Comparison of ENCODE assay signal across 8 cellular contexts in the genomic region with DNA sequence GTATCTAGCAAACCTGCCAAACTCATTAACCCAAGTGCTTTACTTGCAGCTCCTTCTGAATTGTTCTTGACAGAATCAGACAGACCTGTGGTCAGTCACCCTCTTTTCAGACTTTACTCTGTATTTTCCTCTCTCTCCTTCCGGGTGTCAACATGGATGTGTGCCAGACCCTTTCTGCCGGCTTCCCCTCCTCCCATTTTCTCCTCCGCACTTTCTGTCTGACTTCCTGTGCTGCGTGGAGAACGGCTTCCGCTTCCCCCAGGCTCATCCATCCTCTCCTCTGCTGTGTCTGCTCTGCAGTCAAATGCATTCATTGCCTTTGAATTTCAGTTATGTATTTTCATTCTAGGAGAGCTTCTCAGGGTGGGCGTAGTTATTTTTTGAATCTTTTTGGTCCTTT. TPM values are rescaled to one million over a fixed set of nuclear protein-coding genes. Genes with fewer than 3 reads are reported as not detected.
DNase-seq lines count a peak whose midpoint lies in the region; ATAC-seq and TF ChIP-seq lines count a peak whose summit lies in the region.
"Not testable (repeated sequence)": the region's sequence is repeated elsewhere in the genome, so short reads cannot be mapped to it uniquely, and the experiment has no call there.

No MANE protein-coding gene starts in this region.

- H3K27ac ChIP-seq in smooth muscle cell (ENCODE audit: low read depth) = not testable (repeated sequence)

- not testable (repeated sequence) for H3K9ac ChIP-seq in smooth muscle cell (ENCODE audit: low read depth)

- not testable (repeated sequence) for H3K4me3 ChIP-seq in smooth muscle cell

- peak overlapping the region in 3 of 5 experiments; percentile 26 to 57 (median 56) for H3K27ac Mint-ChIP-seq in brain
- H3K27ac Mint-ChIP-seq in natural killer cell treated with Interleukin-12 subunit alpha and Interleukin-12 subunit beta and Interleukin-15 and Interleukin-18, amount 100 ng/mL, for 72 hours = peak overlapping the region in 1 of 2 donors; percentile 39

- H2AFZ ChIP-seq in smooth muscle cell (ENCODE audit: low read depth) = peak overlapping the region; percentile 37

- not testable (repeated sequence) for H3K9me3 ChIP-seq in smooth muscle cell (replicated peaks; ENCODE audit: low read depth)

- not testable (repeated sequence) for H3K36me3 Mint-ChIP-seq in brain; natural killer cell treated with Interleukin-12 subunit alpha and Interleukin-12 subunit beta and Interleukin-15 and Interleukin-18, amount 100 ng/mL, for 72 hours

- H3K79me2 ChIP-seq in smooth muscle cell (ENCODE audit: low read depth) = not testable (repeated sequence)

- not testable (repeated sequence) for H3K27me3 Mint-ChIP-seq in brain
- peaks cover 9 to 19% of the 10 kb centered on the region in 2 donors for H3K27me3 Mint-ChIP-seq in natural killer cell treated with Interleukin-12 subunit alpha and Interleukin-12 subunit beta and Interleukin-15 and Interleukin-18, amount 100 ng/mL, for 72 hours

- H3K4me1 ChIP-seq in smooth muscle cell (ENCODE audit: low read depth) = not testable (repeated sequence)

- peak overlapping the region; percentile 40 for H3K4me2 ChIP-seq in smooth muscle cell

- peak overlapping the region in 2 of 5 experiments; percentile 3 to 65 for H3K4me3 Mint-ChIP-seq in brain
- H3K4me3 Mint-ChIP-seq in natural killer cell treated with Interleukin-12 subunit alpha and Interleukin-12 subunit beta and Interleukin-15 and Interleukin-18, amount 100 ng/mL, for 72 hours = peak overlapping the region; percentile 15

- peaks cover 24% of the 10 kb centered on the region for H3K4me1 Mint-ChIP-seq in brain
- H3K4me1 Mint-ChIP-seq in natural killer cell treated with Interleukin-12 subunit alpha and Interleukin-12 subunit beta and Interleukin-15 and Interleukin-18, amount 100 ng/mL, for 72 hours (ENCODE audit: low read depth in 2 of 2) = not testable (repeated sequence)

- H4K20me1 ChIP-seq in smooth muscle cell (ENCODE audit: low read depth) = not testable (repeated sequence)

- WGBS in smooth muscle cell (ENCODE audit: low lambda C conversion rate) = 31% methylated on average over 7 of the region's 7 CpGs

- not testable (repeated sequence) for ATAC-seq in natural killer cell treated with Interleukin-12 subunit alpha and Interleukin-12 subunit beta and Interleukin-15 and Interleukin-18, amount 100 ng/mL, for 72 hours

- not testable (repeated sequence) for H3K36me3 ChIP-seq in smooth muscle cell (ENCODE audit: low read depth)

- not testable (repeated sequence) for H3K27me3 ChIP-seq in smooth muscle cell (ENCODE audit: low read depth)

- H3F3A ChIP-seq in smooth muscle cell (ENCODE audit: low read depth) = not testable (repeated sequence)

- DNase-seq in CMK (ENCODE audit: low read depth) (peak; percentile 20), NCI-H1092 (lab: John Stamatoyannopoulos, UW) (peak; percentile 40), SK-N-DZ (ENCODE audit: low spot score) (peak; percentile 69), foreskin melanocyte (peak; percentile 5), left kidney (ENCODE audit: low read depth, low spot score) (peak; percentile 54)
- not testable (repeated sequence) for DNase-seq in natural killer cell treated with Interleukin-12 subunit alpha and Interleukin-12 subunit beta and Interleukin-15 and Interleukin-18, amount 100 ng/mL, for 72 hours (ENCODE audit: low spot score); smooth muscle cell (lab: John Stamatoyannopoulos, UW; ENCODE audit: unreplicated experiment)

- not testable (repeated sequence) for TF ChIP-seq CTCF in brain (conservative IDR thresholded peaks at IDR 0.05); smooth muscle cell (IDR thresholded peaks at IDR 0.05; ENCODE audit: borderline replicate concordance, insufficient read depth, poor library complexity, severe bottlenecking)

- H3K9me3 Mint-ChIP-seq in brain; natural killer cell treated with Interleukin-12 subunit alpha and Interleukin-12 subunit beta and Interleukin-15 and Interleukin-18, amount 100 ng/mL, for 72 hours: not testable (repeated sequence)

RNA-seq across cellular contexts. Expression of a gene that starts 53.3 kb away (rescaled TPM):
- 40.9 and 43.3 TPM in 2 replicates for polyA plus RNA-seq in SK-N-DZ (2014; cell fraction: cytosol; rRNA removed)
- polyA plus RNA-seq in SK-N-DZ (2014; cell fraction: nucleus; rRNA removed) = 27.2 and 40.4 TPM in 2 replicates
- polyA plus RNA-seq in brain (ENCODE audit: insufficient read depth, low read depth, low replicate concordance) (165 TPM), smooth muscle cell (277 and 293 TPM in 2 replicates)
- 100 to 1,000 TPM; 101 to 118 TPM for total RNA-seq in natural killer cell treated with Interleukin-12 subunit alpha and Interleukin-12 subunit beta and Interleukin-15 and Interleukin-18, amount 100 ng/mL, for 72 hours
- 82.6 and 87.0 TPM in 2 replicates for total RNA-seq in smooth muscle cell
